In the genomic region with DNA sequence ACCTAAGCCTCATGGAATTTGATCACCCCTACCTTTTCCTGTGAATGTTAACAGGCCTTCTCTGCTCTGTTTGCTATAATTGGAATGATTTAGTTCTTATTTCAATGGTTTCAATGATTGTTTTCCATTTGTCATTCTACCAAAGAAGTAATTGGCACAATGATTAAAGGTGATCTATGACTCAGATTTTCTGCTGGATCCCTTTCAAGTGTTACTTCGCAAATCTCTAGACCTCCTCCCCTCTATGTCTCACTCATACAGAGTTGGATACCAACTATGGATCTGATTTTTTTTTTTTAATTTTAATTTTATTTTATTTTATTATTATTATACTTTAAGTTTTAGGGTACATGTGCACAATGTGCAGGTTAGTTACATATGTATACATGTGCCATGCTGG, we compare ENCODE assay signal across 21 cellular contexts. TPM values are rescaled to one million over a fixed set of nuclear protein-coding genes. Genes with fewer than 3 reads are reported as not detected.
DNase-seq lines count a peak whose midpoint lies in the region; ATAC-seq and TF ChIP-seq lines count a peak whose summit lies in the region.
"Had no signal": no experiment of that assay in that cellular context is flagged by ENCODE, and none has a peak within 500 bp of the region (broad histone marks: within the 10 kb centered on the region; RNA-seq: fewer than 3 reads in every experiment).

No MANE protein-coding gene starts in this region.

- in situ Hi-C loops in mammary epithelial cell (cut with MboI; ENCODE audit: low sequenced_read_pairs in 2 of 2) = no loop called here

- intact Hi-C loops in MCF 10A (cut with micrococcal nuclease) (no loop called here), mammary epithelial cell (cut with micrococcal nuclease) (no loop called here), sigmoid colon (cut with DNase I) (no loop called here)

- CTCF ChIA-PET in MCF 10A (lab: Yijun Ruan, JAX) = no interaction called here
- CTCF ChIA-PET in mammary epithelial cell (lab: Charles Lee; ENCODE audit: low non-redundant PET) = no interaction called here

- peaks cover 8% of the 10 kb centered on the region for H3K4me1 ChIP-seq in mammary epithelial cell (ENCODE audit: insufficient read depth, low read length)
- no peaks in the 10 kb centered on the region for H3K4me1 ChIP-seq in sigmoid colon
- H3K4me1 ChIP-seq: BE2C had no signal

- H3K27ac ChIP-seq in mammary epithelial cell (ENCODE audit: insufficient read depth, low read depth, low read length) = no peak overlapping the region
- H3K27ac ChIP-seq in sigmoid colon = no peak overlapping the region

- no peaks in the 10 kb centered on the region for H3K9me3 Mint-ChIP-seq in MCF 10A (ENCODE audit: unreplicated experiment)
- H3K9me3 Mint-ChIP-seq in progenitor cell of endocrine pancreas (ENCODE audit: low read depth) = no peaks in the 10 kb centered on the region
- H3K9me3 Mint-ChIP-seq: CD4-positive, CD25-positive, alpha-beta regulatory T cell; H9 had no signal

- H3K27ac Mint-ChIP-seq in MCF 10A (ENCODE audit: low read depth, unreplicated experiment) = no peak overlapping the region
- no peak overlapping the region for H3K27ac Mint-ChIP-seq in progenitor cell of endocrine pancreas
- H3K27ac Mint-ChIP-seq: CD4-positive, CD25-positive, alpha-beta regulatory T cell; H9 had no signal

- dilution Hi-C loops in mammary epithelial cell (cut with HindIII; ENCODE audit: low sequenced_read_pairs) = no loop called here

- H3K4me3 Mint-ChIP-seq in MCF 10A (ENCODE audit: unreplicated experiment) (no peak overlapping the region), progenitor cell of endocrine pancreas (ENCODE audit: low read depth) (no peak overlapping the region)
- H3K4me3 Mint-ChIP-seq: CD4-positive, CD25-positive, alpha-beta regulatory T cell; H9 had no signal

- TF ChIP-seq CTCF in MCF 10A (IDR thresholded peaks at IDR 0.05; ENCODE audit: unreplicated experiment) = no peak
- TF ChIP-seq CTCF in mammary epithelial cell (conservative IDR thresholded peaks at IDR 0.05 in 1 of 2, IDR thresholded peaks at IDR 0.05 in 1 of 2; ENCODE audit: extremely low read depth in 1 of 2, insufficient read depth in 1 of 2, low read depth in 1 of 2, low read length in 2 of 2) = no peak
- no peak for TF ChIP-seq CTCF in sigmoid colon (IDR thresholded peaks at IDR 0.05)
- TF ChIP-seq CTCF in progenitor cell of endocrine pancreas (IDR thresholded peaks at IDR 0.05; ENCODE audit: unreplicated experiment) = no peak

- no peak overlapping the region for H3K9ac ChIP-seq in mammary epithelial cell (ENCODE audit: insufficient read depth, low read length)

- no peaks in the 10 kb centered on the region for H3K36me3 ChIP-seq in mammary epithelial cell (ENCODE audit: insufficient read depth, low read length)
- H3K36me3 ChIP-seq in sigmoid colon = no peaks in the 10 kb centered on the region
- H3K36me3 ChIP-seq: BE2C had no signal

- ATAC-seq in activated CD4-positive, CD25-positive, alpha-beta regulatory T cell treated with anti-CD3 and anti-CD28 coated beads, Interleukin-2, amount 50 U/mL, for 24 hours = peak; percentile 42 to 59

- H4K20me1 ChIP-seq in mammary epithelial cell (ENCODE audit: insufficient read depth, low read length) = no peaks in the 10 kb centered on the region

- H3K4me1 Mint-ChIP-seq in MCF 10A (ENCODE audit: insufficient read depth, unreplicated experiment) (peaks cover 8% of the 10 kb centered on the region), progenitor cell of endocrine pancreas (ENCODE audit: low read depth) (no peaks in the 10 kb centered on the region)

- H3K4me2 ChIP-seq in mammary epithelial cell (ENCODE audit: insufficient read depth, low read depth, low read length) = no peak overlapping the region

- no peak overlapping the region for H2AFZ ChIP-seq in mammary epithelial cell (ENCODE audit: low read depth, low read length)

- TF ChIP-seq EP300 in sigmoid colon (IDR thresholded peaks at IDR 0.05) = no peak

- H3K27me3 ChIP-seq in mammary epithelial cell (ENCODE audit: insufficient read depth, low read length) (no peaks in the 10 kb centered on the region), sigmoid colon (no peaks in the 10 kb centered on the region)
- H3K27me3 ChIP-seq: BE2C had no signal

- WGBS in mammary epithelial cell (ENCODE audit: low coverage, missing lambda C conversion rate) = 10% methylated on average over 1 of the region's 1 CpG
- WGBS in sigmoid colon, 2 donors = 87 to 96% methylated on average over 1 of the region's 1 CpG

- no peak overlapping the region for H3K4me3 ChIP-seq in mammary epithelial cell (replicated peaks in 1 of 3; ENCODE audit: insufficient read depth in 1 of 3, low read depth in 2 of 3, low read length in 3 of 3)
- H3K4me3 ChIP-seq in sigmoid colon = no peak overlapping the region

- BruUV-seq in MCF 10A (replicated peaks; lab: Mats Ljungman, UMichigan) (no TSS peak), mammary epithelial cell (replicated peaks; lab: Mats Ljungman, UMichigan) (no TSS peak)

- DNase-seq in activated CD4-positive, CD25-positive, alpha-beta regulatory T cell (lab: John Stamatoyannopoulos, UW) = no peak
- DNase-seq in MCF 10A (ENCODE audit: unreplicated experiment) (peak; percentile 8), mammary epithelial cell (no peak), astrocyte of the hippocampus (ENCODE audit: low read depth, low spot score) (peak; percentile 13), sigmoid colon (no peak), progenitor cell of endocrine pancreas (ENCODE audit: low spot score, unreplicated experiment) (no peak), putamen (ENCODE audit: low spot score) (no peak)
- DNase-seq: BE2C; CD4-positive, CD25-positive, alpha-beta regulatory T cell; COR-L47; DMS 273 treated with DMSO at 0.1 percent for 48 hours; DND-41; H9; NCI-H1105; NCI-H1694; NCI-H2081 treated with DMSO at 0.1 percent for 48 hours; NCI-H446 treated with DMSO at 0.1 percent for 48 hours; NCI-H69; OCI-M1; SHP77 had no signal

- H3K36me3 Mint-ChIP-seq in MCF 10A (ENCODE audit: insufficient read depth, unreplicated experiment) (no peaks in the 10 kb centered on the region), progenitor cell of endocrine pancreas (ENCODE audit: insufficient read depth) (no peaks in the 10 kb centered on the region)
- H3K36me3 Mint-ChIP-seq: CD4-positive, CD25-positive, alpha-beta regulatory T cell had no signal

- no peaks in the 10 kb centered on the region for H3K79me2 ChIP-seq in mammary epithelial cell (ENCODE audit: insufficient read depth, low read length)

- H3K9me3 ChIP-seq in mammary epithelial cell (replicated peaks; ENCODE audit: insufficient read depth, low read length) (no peaks in the 10 kb centered on the region), sigmoid colon (no peaks in the 10 kb centered on the region)
- H3K9me3 ChIP-seq: BE2C had no signal

- no peak for TF ChIP-seq POLR2A in sigmoid colon (IDR thresholded peaks at IDR 0.05)

- POLR2A ChIA-PET in MCF 10A (lab: Yijun Ruan, JAX) = no interaction called here

- H3K27me3 Mint-ChIP-seq in MCF 10A (ENCODE audit: insufficient read depth, unreplicated experiment) = no peaks in the 10 kb centered on the region
- no peaks in the 10 kb centered on the region for H3K27me3 Mint-ChIP-seq in progenitor cell of endocrine pancreas

RNA-seq across cellular contexts. Expression of a gene that starts 29.6 kb away (rescaled TPM):
- 2.4 and 2.5 TPM in 2 replicates for total RNA-seq in MCF 10A (2022)
- total RNA-seq in mammary epithelial cell = 1 to 10 TPM; 2.8 to 3.4 TPM
- polyA plus RNA-seq in mammary epithelial cell = 0.95 TPM
- 4.5 TPM for polyA minus RNA-seq in mammary epithelial cell
- total RNA-seq in sigmoid colon = 1 to 10 TPM; 3.7 to 8.9 (median 6.2) TPM
- 1 to 10 TPM; 3.6 to 6.3 (median 4.6) TPM for polyA plus RNA-seq in sigmoid colon
- 28.5 and 28.6 TPM in 2 replicates for total RNA-seq in progenitor cell of endocrine pancreas

Comparison
In these comparisons a context has a peak if more than half of its experiments do, and no peak if none do; other contexts are left out.
1. DNase-seq: peak in MCF 10A (single experiment) and astrocyte of the hippocampus (single experiment); none in activated CD4-positive, CD25-positive, alpha-beta regulatory T cell (0 of 4), mammary epithelial cell (single experiment), sigmoid colon (single experiment), progenitor cell of endocrine pancreas (single experiment) and putamen (single experiment).